Comparison of ENCODE assay signal across 2 cellular contexts in the genomic region with DNA sequence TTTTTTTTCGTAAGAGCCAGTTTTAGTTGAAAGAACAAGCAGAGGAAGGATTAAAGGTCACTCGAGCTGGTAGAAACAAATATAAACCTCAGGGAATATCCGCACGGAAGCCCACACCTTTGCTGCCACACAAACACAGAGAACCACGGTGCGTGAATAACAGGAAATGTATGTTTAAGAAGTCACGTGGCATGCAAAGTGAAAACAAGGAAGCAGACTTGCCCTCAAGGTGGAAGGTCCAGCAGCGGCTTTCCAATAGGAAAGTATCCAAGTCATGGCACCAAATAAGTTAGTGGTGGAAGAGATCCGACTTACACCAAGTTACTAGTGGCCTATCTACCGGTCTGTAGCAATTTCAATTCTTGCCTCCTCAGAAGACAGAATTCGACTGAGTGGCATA.
TF ChIP-seq lines count a peak whose summit lies in the region.

No MANE protein-coding gene starts in this region.

TF ChIP-seq in GM23338, 12 proteins besides CTCF, POLR2A, EP300 and RAD21 (continued from another document):
- TF ChIP-seq REST (IDR thresholded peaks at IDR 0.05; ENCODE audit: unreplicated experiment) (no peak), ZNF331 (CRISPR knock-in tag; IDR thresholded peaks at IDR 0.05; ENCODE audit: low read depth) (no peak)
- TF ChIP-seq, protein P1, sequence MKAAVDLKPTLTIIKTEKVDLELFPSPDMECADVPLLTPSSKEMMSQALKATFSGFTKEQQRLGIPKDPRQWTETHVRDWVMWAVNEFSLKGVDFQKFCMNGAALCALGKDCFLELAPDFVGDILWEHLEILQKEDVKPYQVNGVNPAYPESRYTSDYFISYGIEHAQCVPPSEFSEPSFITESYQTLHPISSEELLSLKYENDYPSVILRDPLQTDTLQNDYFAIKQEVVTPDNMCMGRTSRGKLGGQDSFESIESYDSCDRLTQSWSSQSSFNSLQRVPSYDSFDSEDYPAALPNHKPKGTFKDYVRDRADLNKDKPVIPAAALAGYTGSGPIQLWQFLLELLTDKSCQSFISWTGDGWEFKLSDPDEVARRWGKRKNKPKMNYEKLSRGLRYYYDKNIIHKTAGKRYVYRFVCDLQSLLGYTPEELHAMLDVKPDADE (IDR thresholded peaks at IDR 0.05): no peak

TF ChIP-seq in H1, 55 proteins besides CTCF, POLR2A, EP300 and RAD21 (continued from another document):
- TF ChIP-seq CHD7 (IDR thresholded peaks at IDR 0.05; ENCODE audit: insufficient replicate concordance, low read length): no peak
- no peak for TF ChIP-seq SUZ12 (IDR thresholded peaks at IDR 0.05; ENCODE audit: low read length)
